31 cellular contexts compared by ENCODE assay signal in genomic region chr5:61617995-61618525, GRCh38.
DNase-seq lines count a peak whose midpoint lies in the region; FAIRE-seq and TF ChIP-seq lines count a peak whose summit lies in the region.
"Had no signal": no experiment of that assay in that cellular context is flagged by ENCODE, and none has a peak within 500 bp of the region (broad histone marks: within the 10 kb centered on the region; RNA-seq: fewer than 3 reads in every experiment).

No MANE protein-coding gene starts in this region.

- peak; percentile 39 for TF ChIP-seq CTCF in endothelial cell (IDR thresholded peaks at IDR 0.05; ENCODE audit: unreplicated experiment)

- H3K4me1 Mint-ChIP-seq in endothelial cell (ENCODE audit: unreplicated experiment): peaks cover 5% of the 10 kb centered on the region
- H3K4me1 Mint-ChIP-seq: CD8-positive, alpha-beta memory T cell; natural killer cell had no signal

- H3K36me3 Mint-ChIP-seq in endothelial cell (ENCODE audit: low read depth, unreplicated experiment): no peaks in the 10 kb centered on the region
- H3K36me3 Mint-ChIP-seq: CD8-positive, alpha-beta memory T cell; natural killer cell had no signal

- H3K27ac ChIP-seq in substantia nigra (ENCODE audit: low read depth, low read length, poor library complexity, severe bottlenecking): peak overlapping the region; percentile 97
- H3K27ac ChIP-seq: adrenal gland, brain microvascular endothelial cell, coronary artery, RWPE1, SK-N-MC, skin epidermis, tibial artery had no signal

- no peak for FAIRE-seq in frontal cortex (lab: Jason Lieb, UNC)
- FAIRE-seq: TTC549 had no signal

- no peaks in the 10 kb centered on the region for H3K9me3 Mint-ChIP-seq in endothelial cell (ENCODE audit: unreplicated experiment)
- H3K9me3 Mint-ChIP-seq: activated naive CD4-positive, alpha-beta T cell treated with anti-CD3 and anti-CD28 coated beads for 36 hours; activated T-helper 1 cell treated with anti-CD3 and anti-CD28 coated beads, Interleukin-12 subunit alpha, Interleukin-12 subunit beta, Interleukin-2, Interleukin-4 antibody, amounts not matched to agents 30 ng/mL and 10 ng/mL and 1 ng/mL, durations not matched to agents 14 hours and 24 hours and 36 hours; CD8-positive, alpha-beta memory T cell; natural killer cell; stimulated activated naive CD8-positive, alpha-beta T cell treated with anti-CD3 and anti-CD28 coated beads, Interleukin-15, Interleukin-2, amounts not matched to agents 100 ng/mL and 50 ng/mL, for 24 hours had no signal

- H3K4me3 Mint-ChIP-seq in endothelial cell (ENCODE audit: unreplicated experiment): no peak overlapping the region
- H3K4me3 Mint-ChIP-seq: activated naive CD4-positive, alpha-beta T cell treated with anti-CD3 and anti-CD28 coated beads for 36 hours; activated T-helper 1 cell treated with anti-CD3 and anti-CD28 coated beads, Interleukin-12 subunit alpha, Interleukin-12 subunit beta, Interleukin-2, Interleukin-4 antibody, amounts not matched to agents 30 ng/mL and 10 ng/mL and 1 ng/mL, durations not matched to agents 14 hours and 24 hours and 36 hours; CD8-positive, alpha-beta memory T cell; natural killer cell; stimulated activated naive CD8-positive, alpha-beta T cell treated with anti-CD3 and anti-CD28 coated beads, Interleukin-15, Interleukin-2, amounts not matched to agents 100 ng/mL and 50 ng/mL, for 24 hours had no signal

- H3K27ac Mint-ChIP-seq in endothelial cell (ENCODE audit: unreplicated experiment): no peak overlapping the region
- H3K27ac Mint-ChIP-seq: activated naive CD4-positive, alpha-beta T cell treated with anti-CD3 and anti-CD28 coated beads for 36 hours; activated T-helper 1 cell treated with anti-CD3 and anti-CD28 coated beads, Interleukin-12 subunit alpha, Interleukin-12 subunit beta, Interleukin-2, Interleukin-4 antibody, amounts not matched to agents 30 ng/mL and 10 ng/mL and 1 ng/mL, durations not matched to agents 14 hours and 24 hours and 36 hours; natural killer cell; stimulated activated naive CD8-positive, alpha-beta T cell treated with anti-CD3 and anti-CD28 coated beads, Interleukin-15, Interleukin-2, amounts not matched to agents 100 ng/mL and 50 ng/mL, for 24 hours had no signal

- no peaks in the 10 kb centered on the region for H3K27me3 Mint-ChIP-seq in endothelial cell (ENCODE audit: unreplicated experiment)

- DNase-seq in NCI-H2227 (lab: John Stamatoyannopoulos, UW; ENCODE audit: unreplicated experiment) (peak; percentile 60), NCI-H2227 treated with DMSO at 0.1 percent for 48 hours (lab: John Stamatoyannopoulos, UW) (no peak), NCI-H146 treated with DMSO at 0.1 percent for 48 hours (lab: John Stamatoyannopoulos, UW; ENCODE audit: unreplicated experiment) (peak; percentile 14), endothelial cell (ENCODE audit: low spot score) (no peak), substantia nigra (lab: John Stamatoyannopoulos, UW) (no peak), epidermal melanocyte (ENCODE audit: insufficient read length, low spot score) (no peak), midbrain (lab: John Stamatoyannopoulos, UW) (no peak), frontal cortex (ENCODE audit: low spot score in 2 of 2) (no peak)
- DNase-seq: 8988T; activated CD4-positive, alpha-beta T cell treated with anti-CD3 and anti-CD28 coated beads, Interleukin-2, amount 50 U/mL, for 48 hours; activated CD8-positive, alpha-beta memory T cell treated with anti-CD3 and anti-CD28 coated beads, Interleukin-2, amount 50 U/mL, for 4 hours; activated naive CD4-positive, alpha-beta T cell treated with anti-CD3 and anti-CD28 coated beads for 36 hours; brain microvascular endothelial cell; CD8-positive, alpha-beta memory T cell; DMS153; glutamatergic neuron; islet precursor cell; left ventricle myocardium superior; natural killer cell; NCI-H1048; NCI-H187 treated with DMSO at 0.1 percent for 48 hours; NCI-H774; tibial artery had no signal

Comparison
In these comparisons a context has a peak if more than half of its experiments do, and no peak if none do; other contexts are left out.
1. DNase-seq: peak in NCI-H2227 (single experiment) and NCI-H146 treated with DMSO at 0.1 percent for 48 hours (single experiment); none in NCI-H2227 treated with DMSO at 0.1 percent for 48 hours (single experiment), endothelial cell (single experiment), substantia nigra (0 of 49), epidermal melanocyte (single experiment), midbrain (single experiment) and frontal cortex (0 of 2).